ENCODE assay signal across 15 cellular contexts in genomic region chr9:34343090-34343489, GRCh38. TPM values are rescaled to one million over a fixed set of nuclear protein-coding genes. Genes with fewer than 3 reads are reported as not detected.
DNase-seq lines count a peak whose midpoint lies in the region.
"Had no signal": no experiment of that assay in that cellular context is flagged by ENCODE, and none has a peak within 500 bp of the region (broad histone marks: within the 10 kb centered on the region; RNA-seq: fewer than 3 reads in every experiment).

No MANE protein-coding gene starts in this region.

- DNase-seq in CD1c-positive myeloid dendritic cell (ENCODE audit: extremely low spot score) (peak; percentile 28), cerebellum (ENCODE audit: low spot score) (peak; percentile 76), putamen (ENCODE audit: low spot score) (peak; percentile 80), NCI-H510A (lab: John Stamatoyannopoulos, UW) (no peak), NCI-H1436 (lab: John Stamatoyannopoulos, UW) (no peak), SIG-M5 treated with dmso at 0.1 percent for 504 hours (lab: John Stamatoyannopoulos, UW; ENCODE audit: unreplicated experiment) (no peak), COLO668 (lab: John Stamatoyannopoulos, UW; ENCODE audit: unreplicated experiment) (no peak)
- DNase-seq: activated CD8-positive, alpha-beta T cell treated with anti-CD3 and anti-CD28 coated beads for 36 hours; activated naive CD4-positive, alpha-beta T cell; MM.1S; NCI-H226; T-helper 9 cell; trophoblast cell had no signal

- H3K27me3 ChIP-seq in layer of hippocampus (ENCODE audit: control insufficient read depth, insufficient read depth, low read length): no peaks in the 10 kb centered on the region

- peak overlapping the region; percentile 68 for H3K27ac ChIP-seq in layer of hippocampus (ENCODE audit: low read depth, low read length)
- H3K27ac ChIP-seq: A549 had no signal

RNA-seq across cellular contexts. Expression of gene NUDT2, which starts 13.7 kb away (rescaled TPM):
- total RNA-seq in cerebellum: 10.1 TPM

RNA-seq across cellular contexts. Expression of gene KIF24, which starts 14.0 kb away (rescaled TPM):
- total RNA-seq in cerebellum: 5.9 TPM

RNA-seq across cellular contexts. Expression of gene MYORG, which starts 33.6 kb away (rescaled TPM):
- total RNA-seq in cerebellum: 6.3 TPM

Comparison
In these comparisons a context has a peak if more than half of its experiments do, and no peak if none do; other contexts are left out.
1. DNase-seq: peak in CD1c-positive myeloid dendritic cell (single experiment), cerebellum (single experiment) and putamen (single experiment); none in NCI-H510A (single experiment), NCI-H1436 (single experiment), SIG-M5 treated with dmso at 0.1 percent for 504 hours (single experiment) and COLO668 (single experiment).